Comparison of ENCODE assay signal across 1 cellular context in genomic region chr2:116761864-116762263, GRCh38.
TF ChIP-seq lines count a peak whose summit lies in the region.

No MANE protein-coding gene starts in this region.

TF ChIP-seq in GM23338, 12 proteins besides CTCF, POLR2A, EP300 and RAD21 (continued from another document):
- TF ChIP-seq ZNF462 (CRISPR knock-in tag; IDR thresholded peaks at IDR 0.05) (no peak), REST (IDR thresholded peaks at IDR 0.05; ENCODE audit: unreplicated experiment) (no peak), CREB1 (CRISPR knock-in tag; IDR thresholded peaks at IDR 0.05; ENCODE audit: low read depth) (no peak), POLR2AphosphoS5 (IDR thresholded peaks at IDR 0.05; ENCODE audit: low read depth) (no peak), STAT1 (IDR thresholded peaks at IDR 0.05; ENCODE audit: unreplicated experiment) (no peak), EZH2phosphoT487 (IDR thresholded peaks at IDR 0.05; ENCODE audit: unreplicated experiment) (no peak), ZNF331 (CRISPR knock-in tag; IDR thresholded peaks at IDR 0.05; ENCODE audit: low read depth) (no peak)
